25 cellular contexts compared by ENCODE assay signal in genomic region chr1:198764748-198765147, GRCh38.
DNase-seq lines count a peak whose midpoint lies in the region; ATAC-seq, FAIRE-seq and TF ChIP-seq lines count a peak whose summit lies in the region.
"Had no signal": no experiment of that assay in that cellular context is flagged by ENCODE, and none has a peak within 500 bp of the region (broad histone marks: within the 10 kb centered on the region; RNA-seq: fewer than 3 reads in every experiment).

No MANE protein-coding gene starts in this region.

- TF ChIP-seq CTCF in MM.1S (IDR thresholded peaks at IDR 0.05; ENCODE audit: low read length) (no peak), choroid plexus epithelial cell (conservative IDR thresholded peaks at IDR 0.05; ENCODE audit: low read depth, low read length) (no peak), prostate gland (IDR thresholded peaks at IDR 0.05) (no peak)
- TF ChIP-seq CTCF in CD8-positive, alpha-beta T cell (IDR thresholded peaks at IDR 0.05): no peak

- TF ChIP-seq POLR2A in prostate gland (IDR thresholded peaks at IDR 0.05): no peak

- DNase-seq in CD4-positive, CD25-positive, alpha-beta regulatory T cell: no peak
- no peak for DNase-seq in GM19239 (ENCODE audit: insufficient read length, low spot score)
- DNase-seq in MM.1S: peak; percentile 64
- peak; percentile 50 for DNase-seq in choroid plexus epithelial cell (ENCODE audit: low read depth)
- DNase-seq in prostate gland (ENCODE audit: low spot score): no peak
- DNase-seq in CD8-positive, alpha-beta T cell: no peak
- no peak for DNase-seq in medulla oblongata (ENCODE audit: extremely low spot score)
- no peak for DNase-seq in SHP77 (lab: John Stamatoyannopoulos, UW)
- DNase-seq: activated T-cell treated with anti-CD3 and anti-CD28 coated beads, Interleukin-2, amount 50 U/mL, for 1 hour; amniotic stem cell; brain microvascular endothelial cell; COR-L47; glutamatergic neuron; MG63; NCI-H2029 treated with DMSO at 0.1 percent for 48 hours; NCI-H526 treated with DMSO at 0.1 percent for 48 hours; ovary; stimulated activated CD4-positive, alpha-beta T cell treated with anti-CD3 and anti-CD28 coated beads, Interleukin-2, amount 100 ng/mL, for 24 hours; transverse colon had no signal

- POLR2A ChIA-PET in CD8-positive, alpha-beta T cell (lab: Charles Lee): interaction anchor here (0.7 kb wide), 1 partner anchor 92 kb away, joined by 5 read pairs; no protein-coding TSS in a partner anchor

- peak overlapping the region; percentile 10 for H3K4me3 ChIP-seq in CD4-positive, CD25-positive, alpha-beta regulatory T cell (ENCODE audit: low read depth, low read length)
- H3K4me3 ChIP-seq in MM.1S (ENCODE audit: low read length) (peak overlapping the region; percentile 2; the same call in 1 of the 2 replicates), choroid plexus epithelial cell (ENCODE audit: low read depth, low read length) (no peak overlapping the region), prostate gland (no peak overlapping the region)
- H3K4me3 ChIP-seq in CD8-positive, alpha-beta T cell (ENCODE audit: low read depth, low read length): no peak overlapping the region
- H3K4me3 ChIP-seq: BLaER1, MG63, ovary, transverse colon had no signal

- no peak overlapping the region for H3K27ac ChIP-seq in CD4-positive, CD25-positive, alpha-beta regulatory T cell (ENCODE audit: insufficient read depth, low read length, poor library complexity, severe bottlenecking)
- H3K27ac ChIP-seq in MM.1S (ENCODE audit: low read length) (no peak overlapping the region), prostate gland (no peak overlapping the region)
- H3K27ac ChIP-seq in CD8-positive, alpha-beta T cell (ENCODE audit: low read depth, low read length): no peak overlapping the region
- H3K27ac ChIP-seq: BLaER1, brain microvascular endothelial cell, ovary, RWPE1, transverse colon had no signal

- no peak overlapping the region for H3K27ac Mint-ChIP-seq in CD4-positive, CD25-positive, alpha-beta regulatory T cell
- H3K27ac Mint-ChIP-seq in CD8-positive, alpha-beta T cell: no peak overlapping the region
- H3K27ac Mint-ChIP-seq: nephron had no signal

- CTCF ChIA-PET in CD8-positive, alpha-beta T cell (lab: Charles Lee): interaction anchor here (0.8 to 1.5 kb wide), 2 partner anchors 14 to 41 kb away, joined by 3 read pairs; no protein-coding TSS in a partner anchor

- H3K36me3 Mint-ChIP-seq in CD4-positive, CD25-positive, alpha-beta regulatory T cell: no peaks in the 10 kb centered on the region
- H3K36me3 Mint-ChIP-seq in CD8-positive, alpha-beta T cell: no peaks in the 10 kb centered on the region

- peaks cover 0 to 5% (median 0%) of the 10 kb centered on the region in 7 donors for H3K9me3 Mint-ChIP-seq in CD4-positive, CD25-positive, alpha-beta regulatory T cell
- H3K9me3 Mint-ChIP-seq in CD8-positive, alpha-beta T cell: peaks cover 2% of the 10 kb centered on the region
- H3K9me3 Mint-ChIP-seq: nephron had no signal

- H3K4me1 ChIP-seq in CD4-positive, CD25-positive, alpha-beta regulatory T cell (ENCODE audit: control insufficient read depth, insufficient read depth, low read length, poor library complexity, severe bottlenecking): peaks cover 13% of the 10 kb centered on the region
- H3K4me1 ChIP-seq in MM.1S (ENCODE audit: low read length) (peaks cover 12% of the 10 kb centered on the region), prostate gland (replicated peaks) (no peaks in the 10 kb centered on the region)
- peaks cover 6% of the 10 kb centered on the region for H3K4me1 ChIP-seq in CD8-positive, alpha-beta T cell (ENCODE audit: insufficient read depth, low read length)
- H3K4me1 ChIP-seq: BLaER1 had no signal

- H3K9ac ChIP-seq in MM.1S (ENCODE audit: low read length): no peak overlapping the region; the same call in 1 of the 2 replicates
- H3K9ac ChIP-seq: BLaER1 had no signal

- H3K4me1 Mint-ChIP-seq in CD4-positive, CD25-positive, alpha-beta regulatory T cell: peaks cover 37 to 53% (median 40%) of the 10 kb centered on the region in 4 donors
- peaks cover 33% of the 10 kb centered on the region for H3K4me1 Mint-ChIP-seq in CD8-positive, alpha-beta T cell (ENCODE audit: low read depth)
- H3K4me1 Mint-ChIP-seq: nephron had no signal

- ATAC-seq in CD4-positive, CD25-positive, alpha-beta regulatory T cell (ENCODE audit: low read depth in 2 of 2): no peak
- ATAC-seq in CD8-positive, alpha-beta T cell: no peak

- peak overlapping the region in 1 of 4 donors; percentile 9 for H3K4me3 Mint-ChIP-seq in CD4-positive, CD25-positive, alpha-beta regulatory T cell
- no peak overlapping the region for H3K4me3 Mint-ChIP-seq in CD8-positive, alpha-beta T cell
- H3K4me3 Mint-ChIP-seq: nephron had no signal

- no peaks in the 10 kb centered on the region for H3K79me2 ChIP-seq in MM.1S (ENCODE audit: low read length)

- peak overlapping the region; percentile 5 for H2AFZ ChIP-seq in MM.1S (ENCODE audit: low read length)

- no peaks in the 10 kb centered on the region for H3K27me3 ChIP-seq in CD4-positive, CD25-positive, alpha-beta regulatory T cell (ENCODE audit: control insufficient read depth, insufficient read depth, low read length)
- H3K27me3 ChIP-seq in MM.1S (replicated peaks; ENCODE audit: insufficient read depth, low read length): no peaks in the 10 kb centered on the region
- no peaks in the 10 kb centered on the region for H3K27me3 ChIP-seq in prostate gland (replicated peaks; ENCODE audit: insufficient read depth)
- H3K27me3 ChIP-seq in CD8-positive, alpha-beta T cell (ENCODE audit: insufficient read depth, low read length): no peaks in the 10 kb centered on the region
- H3K27me3 ChIP-seq: BLaER1, brain microvascular endothelial cell, MG63, ovary, transverse colon had no signal

- H3K9me3 ChIP-seq in CD4-positive, CD25-positive, alpha-beta regulatory T cell (ENCODE audit: control insufficient read depth in 2 of 2, low read length in 2 of 2): no peaks in the 10 kb centered on the region
- no peaks in the 10 kb centered on the region for H3K9me3 ChIP-seq in MM.1S (replicated peaks; ENCODE audit: insufficient read depth, low read length)
- no peaks in the 10 kb centered on the region for H3K9me3 ChIP-seq in prostate gland
- no peaks in the 10 kb centered on the region for H3K9me3 ChIP-seq in CD8-positive, alpha-beta T cell (ENCODE audit: low read length)
- H3K9me3 ChIP-seq: BLaER1, MG63, ovary, transverse colon had no signal

- 19% methylated on average over 2 of the region's 2 CpGs for WGBS in prostate gland

- no peaks in the 10 kb centered on the region for H3K27me3 Mint-ChIP-seq in CD4-positive, CD25-positive, alpha-beta regulatory T cell
- no peaks in the 10 kb centered on the region for H3K27me3 Mint-ChIP-seq in CD8-positive, alpha-beta T cell (ENCODE audit: low read depth)

- H3K9me2 ChIP-seq in MM.1S (replicated peaks; ENCODE audit: insufficient read depth, low read length): no peaks in the 10 kb centered on the region

- peak overlapping the region; percentile 50 for H3K4me2 ChIP-seq in MM.1S (ENCODE audit: low read depth, low read length)
- H3K4me2 ChIP-seq: BLaER1 had no signal

- H3F3A ChIP-seq in MM.1S (ENCODE audit: insufficient read depth, low read length): no peaks in the 10 kb centered on the region

- peak; percentile 55 for FAIRE-seq in GM19239 (lab: Jason Lieb, UNC)
- FAIRE-seq: endothelial cell of umbilical vein, H1, keratinocyte had no signal

- intact Hi-C loops in prostate gland (cut with DNase I): no loop called here
- intact Hi-C loops in CD8-positive, alpha-beta T cell (cut with DNase I, micrococcal nuclease): loop anchor here in 1 of 2 experiments (2.0 kb wide), 1 partner anchor 14 kb away; no protein-coding TSS in a partner anchor

- no peaks in the 10 kb centered on the region for H3K36me3 ChIP-seq in CD4-positive, CD25-positive, alpha-beta regulatory T cell (ENCODE audit: control insufficient read depth, insufficient read depth, low read length)
- H3K36me3 ChIP-seq in MM.1S (replicated peaks; ENCODE audit: insufficient read depth, low read length) (no peaks in the 10 kb centered on the region), prostate gland (no peaks in the 10 kb centered on the region)
- no peaks in the 10 kb centered on the region for H3K36me3 ChIP-seq in CD8-positive, alpha-beta T cell (ENCODE audit: insufficient read depth, low read length)
- H3K36me3 ChIP-seq: BLaER1, brain microvascular endothelial cell, MG63, ovary, transverse colon had no signal

- H4K20me1 ChIP-seq in MM.1S (ENCODE audit: insufficient read depth, low read length): no peaks in the 10 kb centered on the region
- H4K20me1 ChIP-seq: BLaER1 had no signal

Comparison
In these comparisons a context has a peak if more than half of its experiments do, and no peak if none do; other contexts are left out.
1. DNase-seq: peak in MM.1S (single experiment) and choroid plexus epithelial cell (single experiment); none in CD4-positive, CD25-positive, alpha-beta regulatory T cell (0 of 3), GM19239 (single experiment), prostate gland (single experiment), CD8-positive, alpha-beta T cell (0 of 7), medulla oblongata (single experiment) and SHP77 (0 of 2).
2. H3K4me3 ChIP-seq: peak in CD4-positive, CD25-positive, alpha-beta regulatory T cell (single experiment) and MM.1S (single experiment); none in choroid plexus epithelial cell (single experiment), prostate gland (0 of 2) and CD8-positive, alpha-beta T cell (single experiment).